19 cellular contexts compared by ENCODE assay signal in genomic region chr7:37068902-37069301, GRCh38.
DNase-seq lines count a peak whose midpoint lies in the region; ATAC-seq and TF ChIP-seq lines count a peak whose summit lies in the region.
"Had no signal": no experiment of that assay in that cellular context is flagged by ENCODE, and none has a peak within 500 bp of the region (broad histone marks: within the 10 kb centered on the region; RNA-seq: fewer than 3 reads in every experiment).

No MANE protein-coding gene starts in this region.

- no peaks in the 10 kb centered on the region for H3K27me3 Mint-ChIP-seq in activated CD4-positive, alpha-beta memory T cell treated with anti-CD3 and anti-CD28 coated beads for 36 hours
- no peaks in the 10 kb centered on the region for H3K27me3 Mint-ChIP-seq in activated CD4-positive, alpha-beta memory T cell treated with anti-CD3 and anti-CD28 coated beads, Interleukin-2, amount 10 ng/mL, durations not matched to agents 7 days and 5 days
- H3K27me3 Mint-ChIP-seq in activated T-helper 1 cell treated with anti-CD3 and anti-CD28 coated beads, Interleukin-12 subunit alpha, Interleukin-12 subunit beta, Interleukin-2, Interleukin-4 antibody, amounts not matched to agents 30 ng/mL and 10 ng/mL and 1 ng/mL, durations not matched to agents 14 hours and 24 hours and 36 hours (ENCODE audit: insufficient read depth) = no peaks in the 10 kb centered on the region
- no peaks in the 10 kb centered on the region for H3K27me3 Mint-ChIP-seq in naive thymus-derived CD4-positive, alpha-beta T cell
- H3K27me3 Mint-ChIP-seq: progenitor cell of endocrine pancreas had no signal

- intact Hi-C loops in activated CD4-positive, alpha-beta memory T cell treated with anti-CD3 and anti-CD28 coated beads for 36 hours (cut with micrococcal nuclease) = loop anchor here (5.0 to 10.0 kb wide), 3 partner anchors 43 to 286 kb away; no protein-coding TSS in a partner anchor
- intact Hi-C loops in activated T-helper 1 cell treated with anti-CD3 and anti-CD28 coated beads, Interleukin-12 subunit alpha, Interleukin-12 subunit beta, Interleukin-2, Interleukin-4 antibody, amounts not matched to agents 30 ng/mL and 10 ng/mL and 1 ng/mL, durations not matched to agents 14 hours and 24 hours and 36 hours (cut with micrococcal nuclease) = loop anchor here (5.0 to 10.0 kb wide), 3 partner anchors 38 to 116 kb away; no protein-coding TSS in a partner anchor
- intact Hi-C loops in psoas muscle (cut with DNase I) = no loop called here
- intact Hi-C loops in naive thymus-derived CD4-positive, alpha-beta T cell (cut with micrococcal nuclease) = no loop called here

- H3K36me3 ChIP-seq in H7 (replicated peaks; ENCODE audit: control insufficient read depth, insufficient read depth, low read length) = no peaks in the 10 kb centered on the region
- no peaks in the 10 kb centered on the region for H3K36me3 ChIP-seq in psoas muscle (ENCODE audit: insufficient read depth in 1 of 2, low read depth in 1 of 2)
- peaks cover 0 to 3% (median 0%) of the 10 kb centered on the region in 3 experiments for H3K36me3 ChIP-seq in naive thymus-derived CD4-positive, alpha-beta T cell (ENCODE audit: control insufficient read depth in 2 of 3, insufficient read depth in 3 of 3, low read length in 3 of 3)
- H3K36me3 ChIP-seq: left lung, neural progenitor cell had no signal

- DNase-seq in activated CD4-positive, alpha-beta memory T cell treated with anti-CD3 and anti-CD28 coated beads for 36 hours = no peak
- no peak for DNase-seq in activated CD4-positive, alpha-beta memory T cell treated with anti-CD3 and anti-CD28 coated beads, Interleukin-2, amount 10 ng/mL, durations not matched to agents 7 days and 5 days
- peak; percentile 19 for DNase-seq in H7
- DNase-seq in activated T-helper 1 cell treated with anti-CD3 and anti-CD28 coated beads, Interleukin-12 subunit alpha, Interleukin-12 subunit beta, Interleukin-2, Interleukin-4 antibody, amounts not matched to agents 30 ng/mL and 10 ng/mL and 1 ng/mL, durations not matched to agents 14 hours and 24 hours and 36 hours (ENCODE audit: low spot score) = no peak
- DNase-seq in iPS-NIHi7 (ENCODE audit: extremely low spot score) = peak; percentile 39
- no peak for DNase-seq in psoas muscle
- DNase-seq in naive thymus-derived CD4-positive, alpha-beta T cell = no peak
- DNase-seq: activated CD4-positive, alpha-beta T cell treated with anti-CD3 and anti-CD28 coated beads for 1 hour; activated gamma-delta T cell treated with Interleukin-2 at 50 U/mL for 16 hours; C1 segment of cervical spinal cord; Calu3; immature natural killer cell; left lung; midbrain; NCI-H2081; NCI-H526 treated with DMSO at 0.1 percent for 48 hours had no signal

- H3K4me3 ChIP-seq in H7 (ENCODE audit: insufficient read depth, low read depth, low read length) = no peak overlapping the region
- H3K4me3 ChIP-seq in psoas muscle = no peak overlapping the region
- no peak overlapping the region for H3K4me3 ChIP-seq in naive thymus-derived CD4-positive, alpha-beta T cell (ENCODE audit: low read length)
- H3K4me3 ChIP-seq: left lung, neural progenitor cell had no signal

- no peak for ATAC-seq in psoas muscle
- no peak for ATAC-seq in naive thymus-derived CD4-positive, alpha-beta T cell
- ATAC-seq in HG03280 (IDR thresholded peaks at IDR 0.05; ENCODE audit: unreplicated experiment) = no peak
- ATAC-seq: left lung had no signal

- 20 to 29% (median 25%) methylated on average over 1 of the region's 1 CpG for WGBS in psoas muscle, 3 donors

- no peak overlapping the region for H3K4me3 Mint-ChIP-seq in activated CD4-positive, alpha-beta memory T cell treated with anti-CD3 and anti-CD28 coated beads for 36 hours
- H3K4me3 Mint-ChIP-seq in activated CD4-positive, alpha-beta memory T cell treated with anti-CD3 and anti-CD28 coated beads, Interleukin-2, amount 10 ng/mL, durations not matched to agents 7 days and 5 days = no peak overlapping the region
- no peak overlapping the region for H3K4me3 Mint-ChIP-seq in activated T-helper 1 cell treated with anti-CD3 and anti-CD28 coated beads, Interleukin-12 subunit alpha, Interleukin-12 subunit beta, Interleukin-2, Interleukin-4 antibody, amounts not matched to agents 30 ng/mL and 10 ng/mL and 1 ng/mL, durations not matched to agents 14 hours and 24 hours and 36 hours
- no peak overlapping the region for H3K4me3 Mint-ChIP-seq in naive thymus-derived CD4-positive, alpha-beta T cell
- H3K4me3 Mint-ChIP-seq: immature natural killer cell, neural progenitor cell had no signal

- no peak overlapping the region for H3K27ac ChIP-seq in psoas muscle
- H3K27ac ChIP-seq in naive thymus-derived CD4-positive, alpha-beta T cell (ENCODE audit: low read depth, low read length) = no peak overlapping the region
- H3K27ac ChIP-seq: left lung, neural progenitor cell had no signal

- POLR2A ChIA-PET in activated CD4-positive, alpha-beta memory T cell treated with anti-CD3 and anti-CD28 coated beads for 36 hours (lab: Charles Lee) = no interaction called here
- POLR2A ChIA-PET in activated CD4-positive, alpha-beta memory T cell treated with anti-CD3 and anti-CD28 coated beads, Interleukin-2, amount 10 ng/mL, durations not matched to agents 7 days and 5 days (lab: Charles Lee) = no interaction called here
- POLR2A ChIA-PET in naive thymus-derived CD4-positive, alpha-beta T cell (lab: Charles Lee) = no interaction called here

- H3K27me3 ChIP-seq in H7 (ENCODE audit: control insufficient read depth, insufficient read depth, low read length) = no peaks in the 10 kb centered on the region
- H3K27me3 ChIP-seq in psoas muscle (ENCODE audit: insufficient read depth in 3 of 3, low read length in 2 of 3) = no peaks in the 10 kb centered on the region
- H3K27me3 ChIP-seq in naive thymus-derived CD4-positive, alpha-beta T cell (ENCODE audit: control insufficient read depth in 2 of 2, insufficient read depth in 2 of 2, low read length in 2 of 2) = no peaks in the 10 kb centered on the region
- H3K27me3 ChIP-seq: left lung, neural progenitor cell had no signal

- CTCF ChIA-PET in activated CD4-positive, alpha-beta memory T cell treated with anti-CD3 and anti-CD28 coated beads for 36 hours (lab: Charles Lee) = interaction anchor here (0.6 kb wide), 1 partner anchor 14 kb away, joined by 3 read pairs; no protein-coding TSS in a partner anchor
- CTCF ChIA-PET in activated CD4-positive, alpha-beta memory T cell treated with anti-CD3 and anti-CD28 coated beads, Interleukin-2, amount 10 ng/mL, durations not matched to agents 7 days and 5 days (lab: Charles Lee) = no interaction called here
- CTCF ChIA-PET in naive thymus-derived CD4-positive, alpha-beta T cell (lab: Charles Lee) = no interaction called here

- TF ChIP-seq CTCF in psoas muscle (IDR thresholded peaks at IDR 0.05) = no peak

- no peaks in the 10 kb centered on the region for H3K4me1 ChIP-seq in psoas muscle
- no peaks in the 10 kb centered on the region for H3K4me1 ChIP-seq in naive thymus-derived CD4-positive, alpha-beta T cell (ENCODE audit: control insufficient read depth in 2 of 2, insufficient read depth in 2 of 2, low read length in 2 of 2)
- H3K4me1 ChIP-seq: left lung had no signal

- peaks cover 26% of the 10 kb centered on the region for H3K36me3 Mint-ChIP-seq in activated CD4-positive, alpha-beta memory T cell treated with anti-CD3 and anti-CD28 coated beads for 36 hours
- peaks cover 37% of the 10 kb centered on the region for H3K36me3 Mint-ChIP-seq in activated CD4-positive, alpha-beta memory T cell treated with anti-CD3 and anti-CD28 coated beads, Interleukin-2, amount 10 ng/mL, durations not matched to agents 7 days and 5 days (ENCODE audit: low read depth)
- peaks cover 37% of the 10 kb centered on the region for H3K36me3 Mint-ChIP-seq in activated T-helper 1 cell treated with anti-CD3 and anti-CD28 coated beads, Interleukin-12 subunit alpha, Interleukin-12 subunit beta, Interleukin-2, Interleukin-4 antibody, amounts not matched to agents 30 ng/mL and 10 ng/mL and 1 ng/mL, durations not matched to agents 14 hours and 24 hours and 36 hours (ENCODE audit: low read depth)
- peaks cover 3 to 52% (median 39%) of the 10 kb centered on the region in 5 donors for H3K36me3 Mint-ChIP-seq in naive thymus-derived CD4-positive, alpha-beta T cell

- no peaks in the 10 kb centered on the region for H3K9me3 ChIP-seq in psoas muscle
- no peaks in the 10 kb centered on the region for H3K9me3 ChIP-seq in naive thymus-derived CD4-positive, alpha-beta T cell (ENCODE audit: control insufficient read depth in 2 of 3, low read length in 3 of 3)
- H3K9me3 ChIP-seq: left lung had no signal

- H3K9me3 Mint-ChIP-seq in activated CD4-positive, alpha-beta memory T cell treated with anti-CD3 and anti-CD28 coated beads for 36 hours = no peaks in the 10 kb centered on the region
- H3K9me3 Mint-ChIP-seq in activated CD4-positive, alpha-beta memory T cell treated with anti-CD3 and anti-CD28 coated beads, Interleukin-2, amount 10 ng/mL, durations not matched to agents 7 days and 5 days = no peaks in the 10 kb centered on the region
- peaks cover 9% of the 10 kb centered on the region for H3K9me3 Mint-ChIP-seq in activated T-helper 1 cell treated with anti-CD3 and anti-CD28 coated beads, Interleukin-12 subunit alpha, Interleukin-12 subunit beta, Interleukin-2, Interleukin-4 antibody, amounts not matched to agents 30 ng/mL and 10 ng/mL and 1 ng/mL, durations not matched to agents 14 hours and 24 hours and 36 hours
- H3K9me3 Mint-ChIP-seq in naive thymus-derived CD4-positive, alpha-beta T cell = peaks cover 0 to 9% (median 0%) of the 10 kb centered on the region in 11 donors
- H3K9me3 Mint-ChIP-seq: immature natural killer cell had no signal

- peaks cover 76% of the 10 kb centered on the region for H3K4me1 Mint-ChIP-seq in activated CD4-positive, alpha-beta memory T cell treated with anti-CD3 and anti-CD28 coated beads for 36 hours (ENCODE audit: low read depth)
- peaks cover 23% of the 10 kb centered on the region for H3K4me1 Mint-ChIP-seq in activated CD4-positive, alpha-beta memory T cell treated with anti-CD3 and anti-CD28 coated beads, Interleukin-2, amount 10 ng/mL, durations not matched to agents 7 days and 5 days
- peaks cover 62% of the 10 kb centered on the region for H3K4me1 Mint-ChIP-seq in activated T-helper 1 cell treated with anti-CD3 and anti-CD28 coated beads, Interleukin-12 subunit alpha, Interleukin-12 subunit beta, Interleukin-2, Interleukin-4 antibody, amounts not matched to agents 30 ng/mL and 10 ng/mL and 1 ng/mL, durations not matched to agents 14 hours and 24 hours and 36 hours (ENCODE audit: low read depth)
- peaks cover 9 to 43% (median 36%) of the 10 kb centered on the region in 7 donors for H3K4me1 Mint-ChIP-seq in naive thymus-derived CD4-positive, alpha-beta T cell

- H3K27ac Mint-ChIP-seq in activated CD4-positive, alpha-beta memory T cell treated with anti-CD3 and anti-CD28 coated beads for 36 hours = peak overlapping the region; percentile 55
- no peak overlapping the region for H3K27ac Mint-ChIP-seq in activated CD4-positive, alpha-beta memory T cell treated with anti-CD3 and anti-CD28 coated beads, Interleukin-2, amount 10 ng/mL, durations not matched to agents 7 days and 5 days
- H3K27ac Mint-ChIP-seq in activated T-helper 1 cell treated with anti-CD3 and anti-CD28 coated beads, Interleukin-12 subunit alpha, Interleukin-12 subunit beta, Interleukin-2, Interleukin-4 antibody, amounts not matched to agents 30 ng/mL and 10 ng/mL and 1 ng/mL, durations not matched to agents 14 hours and 24 hours and 36 hours = peak overlapping the region; percentile 48
- peak overlapping the region in 2 of 9 donors; percentile 0 to 63 for H3K27ac Mint-ChIP-seq in naive thymus-derived CD4-positive, alpha-beta T cell
- H3K27ac Mint-ChIP-seq: immature natural killer cell, neural progenitor cell, progenitor cell of endocrine pancreas had no signal

Comparison
In these comparisons a context has a peak if more than half of its experiments do, and no peak if none do; other contexts are left out.
1. DNase-seq: peak in H7 (single experiment) and iPS-NIHi7 (single experiment); none in activated CD4-positive, alpha-beta memory T cell treated with anti-CD3 and anti-CD28 coated beads for 36 hours (single experiment), activated CD4-positive, alpha-beta memory T cell treated with anti-CD3 and anti-CD28 coated beads, Interleukin-2, amount 10 ng/mL, durations not matched to agents 7 days and 5 days (single experiment), activated T-helper 1 cell treated with anti-CD3 and anti-CD28 coated beads, Interleukin-12 subunit alpha, Interleukin-12 subunit beta, Interleukin-2, Interleukin-4 antibody, amounts not matched to agents 30 ng/mL and 10 ng/mL and 1 ng/mL, durations not matched to agents 14 hours and 24 hours and 36 hours (single experiment), psoas muscle (0 of 2) and naive thymus-derived CD4-positive, alpha-beta T cell (0 of 9).
2. intact Hi-C loops: an anchor here in activated CD4-positive, alpha-beta memory T cell treated with anti-CD3 and anti-CD28 coated beads for 36 hours (5.0 to 10.0 kb wide) and activated T-helper 1 cell treated with anti-CD3 and anti-CD28 coated beads, Interleukin-12 subunit alpha, Interleukin-12 subunit beta, Interleukin-2, Interleukin-4 antibody, amounts not matched to agents 30 ng/mL and 10 ng/mL and 1 ng/mL, durations not matched to agents 14 hours and 24 hours and 36 hours (5.0 to 10.0 kb wide); none called in psoas muscle and naive thymus-derived CD4-positive, alpha-beta T cell.